In genomic region chr9:116495725-116496124, GRCh38 we compare ENCODE assay signal across 6 cellular contexts.
"Had no signal": no experiment of that assay in that cellular context is flagged by ENCODE, and none has a peak within 500 bp of the region (broad histone marks: within the 10 kb centered on the region; RNA-seq: fewer than 3 reads in every experiment).

No MANE protein-coding gene starts in this region.

- H3K4me1 Mint-ChIP-seq: IgD-negative memory B cell had no signal

- H3K27ac Mint-ChIP-seq: H9, IgD-negative memory B cell had no signal

- H3K4me3 Mint-ChIP-seq: H9, IgD-negative memory B cell had no signal

- H3K27ac ChIP-seq: HL-60, KMS-11 had no signal

- H3K9me3 Mint-ChIP-seq: H9, IgD-negative memory B cell had no signal

- H3K4me2 ChIP-seq: KMS-11 had no signal

- H3K9ac ChIP-seq: KMS-11 had no signal

- DNase-seq: GOT3, HCEC 1CT had no signal
